ENCODE assay signal across 32 cellular contexts in genomic region chr6:25899580-25900408, GRCh38. TPM values are rescaled to one million over a fixed set of nuclear protein-coding genes. Genes with fewer than 3 reads are reported as not detected.
DNase-seq lines count a peak whose midpoint lies in the region; ATAC-seq, FAIRE-seq and TF ChIP-seq lines count a peak whose summit lies in the region.
"Had no signal": no experiment of that assay in that cellular context is flagged by ENCODE, and none has a peak within 500 bp of the region (broad histone marks: within the 10 kb centered on the region; RNA-seq: fewer than 3 reads in every experiment).

No MANE protein-coding gene starts in this region.

- in situ Hi-C loops in GM23248 (cut with MboI), result no loop called here

- no peaks in the 10 kb centered on the region for H3K79me1 ChIP-seq in H1 (ENCODE audit: low read depth, low read length)
- H3K79me1 ChIP-seq in mesendoderm (ENCODE audit: low read length), result no peaks in the 10 kb centered on the region

- H4K5ac ChIP-seq in H1 (ENCODE audit: insufficient read length, low read depth, low read length) (no peak overlapping the region), mesendoderm (ENCODE audit: low read length) (no peak overlapping the region)

- H3K56ac ChIP-seq in H1 (replicated peaks; ENCODE audit: insufficient read length, low read depth, low read length), result no peak overlapping the region
- H3K56ac ChIP-seq in mesendoderm (ENCODE audit: low read length), result no peak overlapping the region

- peak overlapping the region; percentile 18; the same call in 1 of the 2 replicates for H2BK12ac ChIP-seq in H1 (ENCODE audit: low read depth, low read length)

- H2AK5ac ChIP-seq in H1 (ENCODE audit: low read depth, low read length) (no peak overlapping the region), mesendoderm (ENCODE audit: low read length) (no peak overlapping the region)

- H2BK15ac ChIP-seq in H1 (ENCODE audit: low read length), result no peak overlapping the region
- H2BK15ac ChIP-seq in mesendoderm (replicated peaks; ENCODE audit: low read depth), result no peak overlapping the region

- peak; percentile 57 to 71; a peak in 5 of 6 replicates for ATAC-seq in A549
- ATAC-seq: activated CD4-positive, alpha-beta T cell treated with anti-CD3 and anti-CD28 coated beads for 36 hours; Panc1; right cardiac atrium; T-cell had no signal

- FAIRE-seq in A549 (lab: Jason Lieb, UNC), result no peak
- FAIRE-seq in H1 (lab: Jason Lieb, UNC), result no peak
- FAIRE-seq: GM18507, kidney, TTC549, urothelium cell line had no signal

- H2BK120ac ChIP-seq in H1 (replicated peaks; ENCODE audit: low read depth, low read length) (no peak overlapping the region), mesendoderm (ENCODE audit: low read depth, low read length) (no peak overlapping the region)

- H3K4me3 ChIP-seq in A549 (no peak overlapping the region), GM23248 (no peak overlapping the region), H1 (ENCODE audit: extremely low read depth in 1 of 4, insufficient read depth in 2 of 4, low read depth in 3 of 4, low read length in 4 of 4) (peak overlapping the region in 1 of 4 experiments; percentile 17; a peak in 1 of 8 replicates), liver (ENCODE audit: low read depth in 1 of 3, low read length in 3 of 3) (no peak overlapping the region), mesendoderm (ENCODE audit: low read length) (no peak overlapping the region)

- H3K23ac ChIP-seq in H1 (ENCODE audit: insufficient read length) (no peak overlapping the region), mesendoderm (ENCODE audit: low read length) (no peak overlapping the region)

- H2AFZ ChIP-seq in GM23248 (no peak overlapping the region), H1 (ENCODE audit: low read length) (no peak overlapping the region)

- H3K4me2 ChIP-seq in A549 (peak overlapping the region; percentile 63), GM23248 (ENCODE audit: unreplicated experiment) (no peak overlapping the region), H1 (ENCODE audit: insufficient read depth in 1 of 2, low read depth in 2 of 2, low read length in 2 of 2) (peak overlapping the region; percentile 5 to 20; a peak in 2 of 4 replicates), mesendoderm (ENCODE audit: low read length) (no peak overlapping the region)

- H3K4me1 ChIP-seq in A549, result peaks cover 28% of the 10 kb centered on the region
- no peaks in the 10 kb centered on the region for H3K4me1 ChIP-seq in GM23248 (ENCODE audit: insufficient read depth)
- peaks cover 0 to 14% (median 11%) of the 10 kb centered on the region in 4 experiments; a peak in 4 of 7 replicates for H3K4me1 ChIP-seq in H1 (replicated peaks in 1 of 4; ENCODE audit: control insufficient read depth in 3 of 4, insufficient read depth in 4 of 4, low read length in 3 of 4)
- H3K4me1 ChIP-seq in liver (ENCODE audit: control insufficient read depth in 4 of 4, insufficient read depth in 4 of 4, low read length in 3 of 4), result peaks cover 9 to 50% (median 33%) of the 10 kb centered on the region in 4 donors
- peaks cover 4% of the 10 kb centered on the region for H3K4me1 ChIP-seq in mesendoderm (ENCODE audit: control insufficient read depth, low read depth, low read length)

- H2BK20ac ChIP-seq in H1 (ENCODE audit: low read length), result no peak overlapping the region

- H3K27me3 ChIP-seq in GM23248 (replicated peaks; ENCODE audit: insufficient read depth) (no peaks in the 10 kb centered on the region), H1 (replicated peaks in 1 of 4; ENCODE audit: control insufficient read depth in 3 of 4, extremely low read depth in 1 of 4, insufficient read depth in 3 of 4, low read length in 3 of 4) (no peaks in the 10 kb centered on the region), liver (ENCODE audit: control insufficient read depth in 4 of 4, insufficient read depth in 4 of 4, low read length in 3 of 4) (no peaks in the 10 kb centered on the region), mesendoderm (ENCODE audit: insufficient read depth, low read length, poor library complexity) (no peaks in the 10 kb centered on the region)

- H3K79me2 ChIP-seq in GM23248 (ENCODE audit: insufficient read depth) (no peaks in the 10 kb centered on the region), H1 (ENCODE audit: control insufficient read depth in 1 of 2, insufficient read depth in 2 of 2, low read length in 2 of 2) (no peaks in the 10 kb centered on the region), mesendoderm (ENCODE audit: control insufficient read depth, insufficient read depth, low read length) (no peaks in the 10 kb centered on the region)

- TF ChIP-seq CTCF in A549 (IDR thresholded peaks at IDR 0.05) (no peak), H1 (IDR thresholded peaks at IDR 0.05; ENCODE audit: control extremely low read depth in 1 of 3, insufficient read depth in 1 of 3, low read depth in 1 of 3, low read length in 3 of 3) (no peak), liver (IDR thresholded peaks at IDR 0.05; ENCODE audit: low read depth, low read length, missing input control) (no peak)

- H3K18ac ChIP-seq in H1 (ENCODE audit: extremely low read depth, low read length), result no peak overlapping the region
- no peak overlapping the region for H3K18ac ChIP-seq in mesendoderm (ENCODE audit: low read length)

- no peak overlapping the region for H4K8ac ChIP-seq in H1 (ENCODE audit: extremely low read depth, insufficient read depth, low read length)
- H4K8ac ChIP-seq in mesendoderm (ENCODE audit: low read depth, low read length), result no peak overlapping the region

- no peak for TF ChIP-seq EP300 in A549 (IDR thresholded peaks at IDR 0.05)
- TF ChIP-seq EP300 in H1 (IDR thresholded peaks at IDR 0.05; ENCODE audit: borderline replicate concordance in 1 of 2, low read depth in 2 of 2, low read length in 2 of 2), result no peak

- H3K4ac ChIP-seq in H1 (replicated peaks; ENCODE audit: insufficient read length, low read depth, low read length), result no peak overlapping the region
- no peak overlapping the region for H3K4ac ChIP-seq in mesendoderm (ENCODE audit: low read depth, low read length)

- no peaks in the 10 kb centered on the region for H3F3A ChIP-seq in GM23248 (ENCODE audit: insufficient read depth)

- H3K9me2 ChIP-seq in GM23248 (ENCODE audit: insufficient read depth), result no peaks in the 10 kb centered on the region

- H3K9ac ChIP-seq in GM23248 (no peak overlapping the region), H1 (replicated peaks in 1 of 4; ENCODE audit: extremely low read depth in 1 of 4, low read depth in 3 of 4, low read length in 3 of 4) (no peak overlapping the region), liver (ENCODE audit: low read depth in 1 of 2, low read length in 2 of 2) (no peak overlapping the region), mesendoderm (ENCODE audit: low read length) (no peak overlapping the region)

- WGBS in A549 (ENCODE audit: missing lambda C conversion rate), result 18% methylated on average over 2 of the region's 2 CpGs
- WGBS in GM23248 (ENCODE audit: low coverage in 1 of 2, low lambda C conversion rate in 2 of 2, missing lambda C conversion rate in 2 of 2), 2 experiments, result 62 to 64% methylated on average over 2 of the region's 2 CpGs
- WGBS in H1 (ENCODE audit: extremely low coverage in 1 of 2, insufficient coverage in 1 of 2, insufficient read length in 1 of 2, insufficient replicate concordance in 2 of 2, low coverage in 1 of 2, low lambda C conversion rate in 2 of 2, missing lambda C conversion rate in 1 of 2), 2 experiments, result 81% methylated on average over 2 of the region's 2 CpGs; no CpG with 5 or more reads in 1 of the 2 experiments
- 67% methylated on average over 2 of the region's 2 CpGs for WGBS in liver
- no CpG with 5 or more reads among the region's 2 CpGs for WGBS in mesendoderm (ENCODE audit: extremely low coverage, insufficient coverage, low lambda C conversion rate)

- POLR2A ChIA-PET in A549 (lab: Yijun Ruan, JAX), result no interaction called here
- POLR2A ChIA-PET in H1 (lab: Charles Lee; ENCODE audit: partially characterized antibody), result interaction anchor here (1.1 to 2.8 kb wide), 2 partner anchors 126 to 133 kb away, joined by 3 to 6 read pairs; a partner anchor contains a TSS

- H4K20me1 ChIP-seq in GM23248 (ENCODE audit: insufficient read depth) (no peaks in the 10 kb centered on the region), H1 (replicated peaks in 1 of 2; ENCODE audit: control insufficient read depth in 1 of 2, insufficient read depth in 2 of 2, low read length in 2 of 2) (no peaks in the 10 kb centered on the region)

- no peak overlapping the region for H3K14ac ChIP-seq in H1 (ENCODE audit: insufficient read length)

- TF ChIP-seq RAD21 in A549 (conservative IDR thresholded peaks at IDR 0.05 in 1 of 2, IDR thresholded peaks at IDR 0.05 in 1 of 2) (no peak), H1 (IDR thresholded peaks at IDR 0.05 in 1 of 2, conservative IDR thresholded peaks at IDR 0.05 in 1 of 2; ENCODE audit: low read depth in 2 of 2, low read length in 2 of 2) (no peak), liver (IDR thresholded peaks at IDR 0.05) (peak; percentile 10 to 14)

- H3K27ac ChIP-seq in A549 (peak overlapping the region; percentile 65 to 80), GM23248 (no peak overlapping the region), H1 (ENCODE audit: low read depth, low read length) (no peak overlapping the region), liver (ENCODE audit: low read depth in 1 of 2, low read length in 2 of 2) (peak overlapping the region; percentile 72 to 89), mesendoderm (ENCODE audit: low read depth, low read length) (no peak overlapping the region)
- H3K27ac ChIP-seq: epithelial cell of prostate had no signal

- no peak for TF ChIP-seq POLR2A in A549 (IDR thresholded peaks at IDR 0.05; ENCODE audit: low read length)
- TF ChIP-seq POLR2A in H1 (IDR thresholded peaks at IDR 0.05; ENCODE audit: control extremely low read depth in 1 of 2, low read depth in 2 of 2, low read length in 2 of 2), result no peak

- CTCF ChIA-PET in A549 (lab: Yijun Ruan, JAX), result interaction anchor here (0.6 to 5.1 kb wide), 4 partner anchors 9 to 618 kb away, joined by 3 to 24 read pairs (median 6); no protein-coding TSS in a partner anchor
- CTCF ChIA-PET in H1 (lab: Charles Lee; ENCODE audit: partially characterized antibody), result interaction anchor here (0.6 to 1.8 kb wide), 11 partner anchors 8 to 197 kb away, joined by 3 to 7 read pairs (median 3); no protein-coding TSS in a partner anchor

- 0 out of 2 replicates have a peak overlapping the region, but pooled peaks have one; percentile 0 for H2BK5ac ChIP-seq in H1 (ENCODE audit: low read depth, low read length)
- H2BK5ac ChIP-seq in mesendoderm (ENCODE audit: low read length), result no peak overlapping the region

- H4K91ac ChIP-seq in H1 (replicated peaks; ENCODE audit: insufficient read length, low read length), result no peak overlapping the region

- no peaks in the 10 kb centered on the region for H3K23me2 ChIP-seq in H1 (ENCODE audit: low read depth, low read length)

- H3K36me3 ChIP-seq in GM23248 (ENCODE audit: low read depth) (no peaks in the 10 kb centered on the region), H1 (ENCODE audit: control insufficient read depth in 2 of 4, insufficient read depth in 4 of 4, low read length in 3 of 4) (no peaks in the 10 kb centered on the region), liver (ENCODE audit: control insufficient read depth in 4 of 4, insufficient read depth in 3 of 4, low read depth in 1 of 4, low read length in 3 of 4) (no peaks in the 10 kb centered on the region), mesendoderm (ENCODE audit: control insufficient read depth, insufficient read depth, low read length) (no peaks in the 10 kb centered on the region)

- DNase-seq in A549 (ENCODE audit: low read depth in 1 of 2, low spot score in 1 of 2) (no peak), GM23248 (peak; percentile 23), H1 (ENCODE audit: low read depth in 1 of 2, low spot score in 2 of 2) (no peak), mesendoderm (no peak), NCI-H187 treated with DMSO at 0.1 percent for 48 hours (lab: John Stamatoyannopoulos, UW) (no peak), NCI-H1092 treated with DMSO at 0.1 percent for 48 hours (lab: John Stamatoyannopoulos, UW) (no peak)
- DNase-seq in stimulated activated CD4-positive, alpha-beta T cell treated with anti-CD3 and anti-CD28 coated beads, Interleukin-4, amount 100 ng/mL, for 1 hour, result no peak
- DNase-seq: activated CD4-positive, alpha-beta T cell treated with anti-CD3 and anti-CD28 coated beads for 36 hours; activated naive CD8-positive, alpha-beta T cell treated with anti-CD3 and anti-CD28 coated beads for 36 hours; CD4-positive, CD25-positive, alpha-beta regulatory T cell; DMS153; foreskin melanocyte; GDM1; KG1; kidney; naive B cell; NCI-H1930; NCI-H446; right cardiac atrium; stimulated activated CD4-positive, alpha-beta T cell treated with anti-CD3 and anti-CD28 coated beads, Interleukin-15, amount 100 ng/mL, for 24 hours; stimulated activated CD8-positive, alpha-beta memory T cell treated with anti-CD3 and anti-CD28 coated beads, Interleukin-4, amount 100 ng/mL, for 48 hours; T-cell had no signal

- H3K9me3 ChIP-seq in A549, result no peaks in the 10 kb centered on the region
- no peaks in the 10 kb centered on the region for H3K9me3 ChIP-seq in GM23248 (ENCODE audit: low read depth)
- no peaks in the 10 kb centered on the region for H3K9me3 ChIP-seq in H1 (ENCODE audit: insufficient read depth in 2 of 2, low read depth in 1 of 2, low read length in 1 of 2)
- no peaks in the 10 kb centered on the region for H3K9me3 ChIP-seq in liver (ENCODE audit: control insufficient read depth in 4 of 4, low read length in 3 of 4)

RNA-seq across cellular contexts. Expression of gene SLC17A3, which starts 25.8 kb away (rescaled TPM):
- 7.5 and 9.0 TPM in 2 replicates for polyA plus RNA-seq in A549 (2011; rRNA removed)
- polyA plus RNA-seq in A549 (2012; cell fraction: cytosol; rRNA removed), result 0.82 and 0.89 TPM in 2 replicates
- 2.6 and 3.3 TPM in 2 replicates for polyA plus RNA-seq in A549 (2012; cell fraction: nucleus; rRNA removed)
- polyA plus RNA-seq in A549 (2017; fragmentation: RNase III; extraction: RNeasy Plus Mini Kit Qiagen cat#74134 plus additional on column Dnase treatment), result 3.8 to 5.3 TPM (median 4.4 TPM) in 3 replicates
- 2.9 and 4.3 TPM in 2 replicates for polyA minus RNA-seq in A549 (2011; rRNA and poly(A)+ RNA removed)
- total RNA-seq in GM23248 (2014; rRNA removed; shearing (Covaris generic)), result not detected in 2 replicates
- polyA plus RNA-seq in GM23248 (2016; fragmentation: Nextera tagmentation; extraction: Ambion mirVana), result not detected in 2 replicates
- not detected in 2 replicates for total RNA-seq in H1 (2021; fragmentation: NEBNext Ultra II Directional; extraction: Animal tissue kit (Norgen Biotek cat#: 25700))
- not detected in 2 replicates for polyA plus RNA-seq in H1 (2011; rRNA removed)
- polyA plus RNA-seq in H1 (2011; cell fraction: cytosol; rRNA removed), result not detected
- polyA plus RNA-seq in H1 (2011; cell fraction: nucleus; rRNA removed), result 0.23 TPM
- polyA plus RNA-seq in H1 (2012, experiment 1 of 2), result not detected in 4 replicates
- polyA plus RNA-seq in H1 (2012, experiment 2 of 2), result not detected
- polyA plus RNA-seq in H1 (2013, experiment 1 of 2), result not detected
- polyA plus RNA-seq in H1 (2013, experiment 2 of 2), result not detected
- polyA minus RNA-seq in H1 (2011; rRNA and poly(A)+ RNA removed), result not detected in 2 replicates
- not detected for polyA minus RNA-seq in H1 (2011; cell fraction: cytosol; rRNA and poly(A)+ RNA removed)
- not detected for polyA minus RNA-seq in H1 (2011; cell fraction: nucleus; rRNA and poly(A)+ RNA removed)
- 10 to 100 TPM in 1 of 2 donors, 1 to 10 TPM in 1; 1.6 to 13.6 TPM for total RNA-seq in liver
- 10 to 100 TPM in 1 of 2 donors, 1 to 10 TPM in 1; 8.3 to 23.2 TPM for polyA plus RNA-seq in liver
- polyA plus RNA-seq in mesendoderm (2013, experiment 1 of 2), result not detected
- not detected for polyA plus RNA-seq in mesendoderm (2013, experiment 2 of 2)
- total RNA-seq: activated naive CD8-positive, alpha-beta T cell treated with anti-CD3 and anti-CD28 coated beads for 36 hours; CD4-positive, CD25-positive, alpha-beta regulatory T cell; H7; mesenteric fat pad; osteoblast; subcutaneous adipose tissue had no signal
- polyA plus RNA-seq: right cardiac atrium had no signal

RNA-seq across cellular contexts. Expression of gene SLC17A2, which starts 30.7 kb away (rescaled TPM):
- not detected in 2 replicates for polyA plus RNA-seq in A549 (2011; rRNA removed)
- polyA plus RNA-seq in A549 (2012; cell fraction: cytosol; rRNA removed), result not detected in 2 replicates
- polyA plus RNA-seq in A549 (2012; cell fraction: nucleus; rRNA removed), result not detected in 2 replicates
- polyA plus RNA-seq in A549 (2017; fragmentation: RNase III; extraction: RNeasy Plus Mini Kit Qiagen cat#74134 plus additional on column Dnase treatment), result not detected in 3 replicates
- not detected in 2 replicates for polyA minus RNA-seq in A549 (2011; rRNA and poly(A)+ RNA removed)
- not detected in 2 replicates for total RNA-seq in GM23248 (2014; rRNA removed; shearing (Covaris generic))
- polyA plus RNA-seq in GM23248 (2016; fragmentation: Nextera tagmentation; extraction: Ambion mirVana), result not detected in 2 replicates
- total RNA-seq in H1 (2021; fragmentation: NEBNext Ultra II Directional; extraction: Animal tissue kit (Norgen Biotek cat#: 25700)), result not detected in 2 replicates
- not detected in 2 replicates for polyA plus RNA-seq in H1 (2011; rRNA removed)
- not detected for polyA plus RNA-seq in H1 (2011; cell fraction: cytosol; rRNA removed)
- polyA plus RNA-seq in H1 (2011; cell fraction: nucleus; rRNA removed), result not detected
- polyA plus RNA-seq in H1 (2012, experiment 1 of 2), result not detected in 4 replicates
- polyA plus RNA-seq in H1 (2012, experiment 2 of 2), result not detected
- polyA plus RNA-seq in H1 (2013, experiment 1 of 2), result not detected
- polyA plus RNA-seq in H1 (2013, experiment 2 of 2), result not detected
- not detected in 2 replicates for polyA minus RNA-seq in H1 (2011; rRNA and poly(A)+ RNA removed)
- polyA minus RNA-seq in H1 (2011; cell fraction: cytosol; rRNA and poly(A)+ RNA removed), result not detected
- not detected for polyA minus RNA-seq in H1 (2011; cell fraction: nucleus; rRNA and poly(A)+ RNA removed)
- 10 to 100 TPM; 43.3 to 88.1 TPM for total RNA-seq in liver
- 10 to 100 TPM; 26.2 to 32.3 TPM for polyA plus RNA-seq in liver
- not detected for polyA plus RNA-seq in mesendoderm (2013, experiment 1 of 2)
- not detected for polyA plus RNA-seq in mesendoderm (2013, experiment 2 of 2)
- total RNA-seq: activated naive CD8-positive, alpha-beta T cell treated with anti-CD3 and anti-CD28 coated beads for 36 hours; CD4-positive, CD25-positive, alpha-beta regulatory T cell; H7; mesenteric fat pad; osteoblast; right cardiac atrium; subcutaneous adipose tissue; T-cell had no signal
- polyA plus RNA-seq: CD4-positive, CD25-positive, alpha-beta regulatory T cell; right cardiac atrium had no signal

Comparison
In these comparisons a context has a peak if more than half of its experiments do, and no peak if none do; other contexts are left out.
1. H3K27ac ChIP-seq: peak in A549 (2 of 2) and liver (2 of 2); none in GM23248 (single experiment), H1 (single experiment) and mesendoderm (single experiment).
2. H3K4me2 ChIP-seq: peak in A549 (single experiment) and H1 (2 of 2); none in GM23248 (single experiment) and mesendoderm (single experiment).
3. RNA of gene SLC17A2, which starts 30.7 kb away (polyA plus RNA-seq): 26.2 to 32.3 TPM in liver; not detected in A549, not detected in GM23248 and not detected in H1; every median in the first group is over 10 times any median in the second.